ENCODE assay signal across 7 cellular contexts in genomic region chr16:2639071-2640063, GRCh38. TPM values are rescaled to one million over a fixed set of nuclear protein-coding genes. Genes with fewer than 3 reads are reported as not detected.
A peak's percentile ranks its signal among the peaks of the same experiment; 100 is the strongest.
DNase-seq lines count a peak whose midpoint lies in the region; ATAC-seq, FAIRE-seq and TF ChIP-seq lines count a peak whose summit lies in the region.
"Not testable (repeated sequence)": the region's sequence is repeated elsewhere in the genome, so short reads cannot be mapped to it uniquely, and the experiment has no call there.

No MANE protein-coding gene starts in this region.

- TF ChIP-seq POLR2A in GM12892 (IDR thresholded peaks at IDR 0.05; ENCODE audit: low read depth, low read length); endothelial cell of umbilical vein (IDR thresholded peaks at IDR 0.05; ENCODE audit: low read depth, low read length): not testable (repeated sequence)

- not testable (repeated sequence) for H3K9me3 ChIP-seq in endothelial cell of umbilical vein (replicated peaks; ENCODE audit: control insufficient read depth, insufficient read depth, low read length); mucosa of descending colon

- POLR2A ChIA-PET in activated CD4-positive, alpha-beta T cell treated with anti-CD3 and anti-CD28 coated beads for 36 hours (lab: Charles Lee); endothelial cell of umbilical vein (lab: Charles Lee): not testable (repeated sequence)

- peak; percentile 53 for ATAC-seq in HG03354 (IDR thresholded peaks at IDR 0.05; ENCODE audit: poor library complexity, severe bottlenecking, unreplicated experiment)
- peak; percentile 89 for ATAC-seq in activated CD4-positive, alpha-beta T cell treated with anti-CD3 and anti-CD28 coated beads for 36 hours
- ATAC-seq in mucosa of descending colon = peak; percentile 94

- H3K4me3 ChIP-seq in endothelial cell of umbilical vein (replicated peaks in 1 of 3; ENCODE audit: insufficient read depth in 1 of 3, low read depth in 1 of 3, low read length in 3 of 3); mucosa of descending colon: not testable (repeated sequence)

- not testable (repeated sequence) for H3K9me1 ChIP-seq in endothelial cell of umbilical vein (replicated peaks; ENCODE audit: control insufficient read depth, extremely low read depth, insufficient read depth, low read length)

- H3K27me3 Mint-ChIP-seq in activated CD4-positive, alpha-beta T cell treated with anti-CD3 and anti-CD28 coated beads for 36 hours = not testable (repeated sequence)

- CTCF ChIA-PET in activated CD4-positive, alpha-beta T cell treated with anti-CD3 and anti-CD28 coated beads for 36 hours (lab: Charles Lee); endothelial cell of umbilical vein (lab: Charles Lee): not testable (repeated sequence)

- not testable (repeated sequence) for H3K27ac ChIP-seq in endothelial cell of umbilical vein (ENCODE audit: insufficient read depth, low read depth, low read length)

- not testable (repeated sequence) for H3K36me3 ChIP-seq in endothelial cell of umbilical vein (ENCODE audit: control insufficient read depth in 2 of 2, extremely low read depth in 1 of 2, insufficient read depth in 2 of 2, low read length in 2 of 2); mucosa of descending colon (ENCODE audit: low read depth)

- not testable (repeated sequence) for H3K4me1 Mint-ChIP-seq in activated CD4-positive, alpha-beta T cell treated with anti-CD3 and anti-CD28 coated beads for 36 hours

- not testable (repeated sequence) for H2AFZ ChIP-seq in endothelial cell of umbilical vein (ENCODE audit: low read depth, low read length)

- BruUV-seq in endothelial cell of umbilical vein (replicated peaks; lab: Mats Ljungman, UMichigan) = not testable (repeated sequence)

- not testable (repeated sequence) for H3K9me3 Mint-ChIP-seq in activated CD4-positive, alpha-beta T cell treated with anti-CD3 and anti-CD28 coated beads for 36 hours (ENCODE audit: low read depth)

- not testable (repeated sequence) for H3K4me1 ChIP-seq in endothelial cell of umbilical vein (ENCODE audit: control insufficient read depth, extremely low read depth, insufficient read depth, low read length); mucosa of descending colon (ENCODE audit: low read depth)

- not testable (repeated sequence) for H3K36me3 Mint-ChIP-seq in activated CD4-positive, alpha-beta T cell treated with anti-CD3 and anti-CD28 coated beads for 36 hours (ENCODE audit: low read depth)

- intact Hi-C loops in activated CD4-positive, alpha-beta T cell treated with anti-CD3 and anti-CD28 coated beads for 36 hours (cut with DNase I, micrococcal nuclease); endothelial cell of umbilical vein (cut with micrococcal nuclease); mucosa of descending colon (cut with DNase I, micrococcal nuclease): not testable (repeated sequence)

- not testable (repeated sequence) for H3K9ac ChIP-seq in endothelial cell of umbilical vein (replicated peaks; ENCODE audit: extremely low read depth, insufficient read depth, low read length)

- H4K20me1 ChIP-seq in endothelial cell of umbilical vein (replicated peaks; ENCODE audit: control insufficient read depth, extremely low read depth, insufficient read depth, low read length) = not testable (repeated sequence)

- not testable (repeated sequence) for H3K4me2 ChIP-seq in endothelial cell of umbilical vein (ENCODE audit: insufficient read depth, low read length)

- not testable (repeated sequence) for H3K4me3 Mint-ChIP-seq in activated CD4-positive, alpha-beta T cell treated with anti-CD3 and anti-CD28 coated beads for 36 hours

- not testable (repeated sequence) for H3K27me3 ChIP-seq in endothelial cell of umbilical vein (ENCODE audit: control insufficient read depth in 2 of 2, insufficient read depth in 2 of 2, low read length in 2 of 2)

- H3K27ac Mint-ChIP-seq in activated CD4-positive, alpha-beta T cell treated with anti-CD3 and anti-CD28 coated beads for 36 hours = not testable (repeated sequence)

- TF ChIP-seq CTCF in endothelial cell of umbilical vein (IDR thresholded peaks at IDR 0.05; ENCODE audit: extremely low read depth in 1 of 2, insufficient read depth in 1 of 2, low read depth in 1 of 2, low read length in 2 of 2) = peak in 1 of 2 donors; percentile 20
- TF ChIP-seq CTCF in mucosa of descending colon (IDR thresholded peaks at IDR 0.05) = peak; percentile 32

- FAIRE-seq in GM12892 (lab: Jason Lieb, UNC) (peak; percentile 84), endothelial cell of umbilical vein (lab: Jason Lieb, UNC) (peak; percentile 94)

- DNase-seq in GM12892 (ENCODE audit: insufficient read length); activated CD4-positive, alpha-beta T cell treated with anti-CD3 and anti-CD28 coated beads for 36 hours; endothelial cell of umbilical vein (ENCODE audit: low read depth, low spot score): not testable (repeated sequence)
- peak; percentile 40 for DNase-seq in activated effector memory CD4-positive, alpha-beta T cell treated with Interleukin-2 at 50 U/mL for 16 hours
- DNase-seq in mucosa of descending colon = peak in 2 of 3 donors; percentile 56 to 80
- peak; percentile 54 to 59 for DNase-seq in stimulated activated CD4-positive, alpha-beta T cell treated with anti-CD3 and anti-CD28 coated beads, Interleukin-2, amount 100 ng/mL, for 48 hours

- not testable (repeated sequence) for H3K79me2 ChIP-seq in endothelial cell of umbilical vein (ENCODE audit: control insufficient read depth, insufficient read depth, low read length)

- dilution Hi-C loops in endothelial cell of umbilical vein (cut with MboI; ENCODE audit: extremely low pct_ligation_motif_present, low sequenced_read_pairs) = not testable (repeated sequence)

RNA-seq across cellular contexts. Expression of gene KCTD5, which starts 43.0 kb away (rescaled TPM):
- polyA plus RNA-seq in GM12892 (2012; ENCODE audit: missing spikeins) = 20.0 TPM
- total RNA-seq in activated CD4-positive, alpha-beta T cell treated with anti-CD3 and anti-CD28 coated beads for 36 hours = 10 to 100 TPM; 24.0 to 26.2 TPM
- total RNA-seq in endothelial cell of umbilical vein (30.8 and 32.2 TPM in 2 replicates), mucosa of descending colon (10 to 100 TPM; 28.2 to 80.7 (median 48.5) TPM)
- polyA plus RNA-seq in endothelial cell of umbilical vein = 42.0 and 61.4 TPM in 2 replicates
- 34.8 and 53.2 TPM in 2 replicates for polyA plus RNA-seq in endothelial cell of umbilical vein (2011; cell fraction: cytosol; rRNA removed)
- 20.9 and 21.8 TPM in 2 replicates for polyA plus RNA-seq in endothelial cell of umbilical vein (2011; cell fraction: nucleus; rRNA removed)
- 27.4 and 36.9 TPM in 2 replicates for polyA plus RNA-seq in endothelial cell of umbilical vein (2012)
- 19.9 and 20.8 TPM in 2 replicates for polyA minus RNA-seq in endothelial cell of umbilical vein
- polyA minus RNA-seq in endothelial cell of umbilical vein (2011; cell fraction: cytosol; rRNA and poly(A)+ RNA removed) = 14.6 TPM
- 8.0 and 16.8 TPM in 2 replicates for polyA minus RNA-seq in endothelial cell of umbilical vein (2011; cell fraction: nucleus; rRNA and poly(A)+ RNA removed)
